21 cellular contexts compared by ENCODE assay signal in the genomic region with DNA sequence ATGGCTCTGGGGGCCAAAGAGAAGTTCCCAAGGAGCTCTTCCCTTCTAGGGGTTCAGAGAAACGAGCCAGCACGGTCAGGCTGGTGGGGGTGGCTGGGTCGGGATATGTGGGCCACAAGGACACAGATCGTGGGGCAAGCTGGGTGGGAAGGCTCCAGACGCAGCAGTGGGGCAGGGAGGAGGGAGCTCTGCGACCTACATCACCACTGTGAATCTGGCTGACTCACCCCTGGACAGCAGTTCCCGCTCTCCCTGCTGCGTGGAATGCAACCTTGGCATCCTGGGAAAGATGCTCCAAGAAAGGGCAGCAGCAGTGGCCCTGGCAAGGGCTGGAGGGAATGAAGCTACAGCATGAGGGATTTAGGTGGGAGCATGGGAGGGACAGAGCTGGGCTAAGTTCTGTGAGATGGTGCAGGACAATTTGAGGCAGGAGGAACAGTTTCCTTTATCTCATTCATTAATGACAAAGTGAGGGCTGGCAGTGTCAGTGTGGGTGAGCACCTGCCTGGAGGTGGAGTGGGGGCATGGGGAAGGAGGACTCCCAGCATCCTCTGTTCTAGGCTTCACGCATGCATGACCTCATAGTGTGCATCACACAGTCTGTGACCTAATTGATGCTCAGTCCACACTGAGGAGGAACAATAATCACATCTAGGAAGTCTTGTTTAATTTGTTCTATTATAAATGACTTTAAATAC. TPM values are rescaled to one million over a fixed set of nuclear protein-coding genes. Genes with fewer than 3 reads are reported as not detected.
A peak's percentile ranks its signal among the peaks of the same experiment; 100 is the strongest.
DNase-seq lines count a peak whose midpoint lies in the region; ATAC-seq and TF ChIP-seq lines count a peak whose summit lies in the region.
"Had no signal": no experiment of that assay in that cellular context is flagged by ENCODE, and none has a peak within 500 bp of the region (broad histone marks: within the 10 kb centered on the region; RNA-seq: fewer than 3 reads in every experiment).

No MANE protein-coding gene starts in this region.

- H3K4me1 ChIP-seq in smooth muscle cell (ENCODE audit: low read depth): no peaks in the 10 kb centered on the region
- H3K4me1 ChIP-seq: SJSA1 had no signal

- intact Hi-C loops in posterior vena cava (cut with DNase I): loop anchor here in 1 of 2 donors (5.0 kb wide), 1 partner anchor 98 kb away; no protein-coding TSS in a partner anchor

- no peaks in the 10 kb centered on the region for H4K20me1 ChIP-seq in smooth muscle cell (ENCODE audit: low read depth)

- no peak overlapping the region for H3K27ac ChIP-seq in smooth muscle cell (ENCODE audit: low read depth)
- H3K27ac ChIP-seq: RWPE1, SJSA1 had no signal

- H3F3A ChIP-seq in smooth muscle cell (ENCODE audit: low read depth): no peaks in the 10 kb centered on the region

- no peaks in the 10 kb centered on the region for H3K36me3 ChIP-seq in smooth muscle cell (ENCODE audit: low read depth)
- H3K36me3 ChIP-seq: SJSA1 had no signal

- peaks cover 38% of the 10 kb centered on the region for H3K27me3 ChIP-seq in smooth muscle cell (ENCODE audit: low read depth)
- H3K27me3 ChIP-seq: SJSA1 had no signal

- no peak overlapping the region for H3K9ac ChIP-seq in smooth muscle cell (ENCODE audit: low read depth)

- 51% methylated on average over 9 of the region's 9 CpGs for WGBS in smooth muscle cell (ENCODE audit: low lambda C conversion rate)

- no peak for ATAC-seq in GM21529 (IDR thresholded peaks at IDR 0.05; ENCODE audit: unreplicated experiment)

- no peak overlapping the region for H3K4me2 ChIP-seq in smooth muscle cell

- TF ChIP-seq CTCF in smooth muscle cell (IDR thresholded peaks at IDR 0.05; ENCODE audit: borderline replicate concordance, insufficient read depth, poor library complexity, severe bottlenecking): no peak

- no peak overlapping the region for H2AFZ ChIP-seq in smooth muscle cell (ENCODE audit: low read depth)

- DNase-seq in NCI-H748 (lab: John Stamatoyannopoulos, UW; ENCODE audit: unreplicated experiment): peak; percentile 12
- DNase-seq in NCI-H748 treated with DMSO at 0.1 percent for 48 hours (lab: John Stamatoyannopoulos, UW): no peak
- peak; percentile 2 for DNase-seq in EH (ENCODE audit: low read depth)
- peak; percentile 16 for DNase-seq in astrocyte of the hippocampus (ENCODE audit: low read depth, low spot score)
- DNase-seq in posterior vena cava (ENCODE audit: low spot score): peak; percentile 66
- no peak for DNase-seq in smooth muscle cell (lab: John Stamatoyannopoulos, UW; ENCODE audit: unreplicated experiment)
- no peak for DNase-seq in HUDEP-2 (lab: John Stamatoyannopoulos, UW; ENCODE audit: unreplicated experiment in 76 of 76)
- DNase-seq: C1 segment of cervical spinal cord, DMS 273 treated with DMSO at 0.1 percent for 48 hours, H9, MV-4-11, NCI-H1417 treated with DMSO at 0.1 percent for 48 hours, NCI-H2029 treated with DMSO at 0.1 percent for 48 hours, NCI-H2227 treated with DMSO at 0.1 percent for 48 hours, NCI-H526 had no signal

- H3K9me3 ChIP-seq in smooth muscle cell (replicated peaks; ENCODE audit: low read depth): no peaks in the 10 kb centered on the region
- H3K9me3 ChIP-seq: SJSA1 had no signal

- H3K4me3 ChIP-seq in smooth muscle cell: no peak overlapping the region
- H3K4me3 ChIP-seq: SJSA1 had no signal

- H3K79me2 ChIP-seq in smooth muscle cell (ENCODE audit: low read depth): no peaks in the 10 kb centered on the region

RNA-seq across cellular contexts. Expression of gene CELF4, which starts 25.0 kb away (rescaled TPM):
- not detected for total RNA-seq in posterior vena cava
- total RNA-seq in smooth muscle cell: 0.40 TPM in 1 of 2 replicates, not detected in the other
- not detected in 2 replicates for polyA plus RNA-seq in smooth muscle cell
- total RNA-seq: A673, HT1080, LHCN-M2, SJSA1 had no signal

Comparison
In these comparisons a context has a peak if more than half of its experiments do, and no peak if none do; other contexts are left out.
1. DNase-seq: peak in NCI-H748 (single experiment), EH (single experiment), astrocyte of the hippocampus (single experiment) and posterior vena cava (single experiment); none in NCI-H748 treated with DMSO at 0.1 percent for 48 hours (single experiment), smooth muscle cell (single experiment) and HUDEP-2 (0 of 76).